1 cellular context compared by ENCODE assay signal in genomic region chr2:172097557-172098131, GRCh38.
A peak's percentile ranks its signal among the peaks of the same experiment; 100 is the strongest.
TF ChIP-seq lines count a peak whose summit lies in the region.

No MANE protein-coding gene starts in this region.

TF ChIP-seq in K562, 482 proteins besides CTCF, POLR2A, EP300 and RAD21 (continued from another document):
- TF ChIP-seq KDM1A (IDR thresholded peaks at IDR 0.05) (peak in 1 of 2 experiments; percentile 54; a peak in 1 of 4 replicates), POLR2AphosphoS5 (IDR thresholded peaks at IDR 0.05; ENCODE audit: control insufficient read depth, insufficient read depth, low read depth, low read length) (peak; percentile 50; the same call in 1 of the 2 replicates), DACH1 (IDR thresholded peaks at IDR 0.05; ENCODE audit: partially characterized antibody) (no peak), ZNF197 (CRISPR knock-in tag; IDR thresholded peaks at IDR 0.05; ENCODE audit: low read depth) (no peak), NCOR1 (IDR thresholded peaks at IDR 0.05) (peak; percentile 44; the same call in 1 of the 2 replicates), TAL1 (IDR thresholded peaks at IDR 0.05) (peak; percentile 61; the same call in 1 of the 2 replicates), DPF2 (IDR thresholded peaks at IDR 0.05) (peak; percentile 48; the same call in 1 of the 2 replicates), TRIM24 (IDR thresholded peaks at IDR 0.05) (peak in 1 of 2 experiments; percentile 22; a peak in 1 of 4 replicates), TAF7 (tag; IDR thresholded peaks at IDR 0.05) (no peak), ARID1B (IDR thresholded peaks at IDR 0.05) (peak; percentile 71), MYNN (IDR thresholded peaks at IDR 0.05) (0 out of 2 replicates have a peak, but pooled peaks have one; percentile 19), MYNN (CRISPR knock-in tag; IDR thresholded peaks at IDR 0.05) (no peak), CBFA2T3 (IDR thresholded peaks at IDR 0.05) (peak; percentile 84), MAZ (CRISPR knock-in tag; conservative IDR thresholded peaks at IDR 0.05 in 1 of 2, IDR thresholded peaks at IDR 0.05 in 1 of 2) (0 out of 4 replicates have a peak, but pooled peaks of 1 of the 2 experiments have one; percentile 2), CBFA2T2 (conservative IDR thresholded peaks at IDR 0.05) (peak; percentile 71), RCOR1 (IDR thresholded peaks at IDR 0.05; ENCODE audit: borderline replicate concordance in 1 of 2, low read depth in 2 of 2, low read length in 2 of 2) (peak in 1 of 2 experiments; percentile 23; a peak in 1 of 4 replicates), TBL1XR1 (IDR thresholded peaks at IDR 0.05; ENCODE audit: low read length in 2 of 2) (no peak), TCF3 (CRISPR knock-in tag; IDR thresholded peaks at IDR 0.05) (peak; percentile 72), ATF3 (IDR thresholded peaks at IDR 0.05) (0 out of 2 replicates have a peak, but pooled peaks have one; percentile 42), ATF3 (CRISPR knock-in tag; conservative IDR thresholded peaks at IDR 0.05) (no peak), TEAD4 (IDR thresholded peaks at IDR 0.05; ENCODE audit: low read length) (peak; percentile 16; the same call in 1 of the 2 replicates), TEAD4 (CRISPR knock-in tag; IDR thresholded peaks at IDR 0.05; ENCODE audit: borderline replicate concordance) (no peak), RBM17 (IDR thresholded peaks at IDR 0.05; ENCODE audit: borderline replicate concordance, low read depth, low read length) (no peak), THAP12 (CRISPR knock-in tag; IDR thresholded peaks at IDR 0.05) (no peak), JUND (IDR thresholded peaks at IDR 0.05; ENCODE audit: borderline replicate concordance, low read depth, low read length) (0 out of 2 replicates have a peak, but pooled peaks have one; percentile 18), JUND (tag; IDR thresholded peaks at IDR 0.05; ENCODE audit: borderline replicate concordance, low read depth, low read length) (no peak)
- TF ChIP-seq, protein P1, sequence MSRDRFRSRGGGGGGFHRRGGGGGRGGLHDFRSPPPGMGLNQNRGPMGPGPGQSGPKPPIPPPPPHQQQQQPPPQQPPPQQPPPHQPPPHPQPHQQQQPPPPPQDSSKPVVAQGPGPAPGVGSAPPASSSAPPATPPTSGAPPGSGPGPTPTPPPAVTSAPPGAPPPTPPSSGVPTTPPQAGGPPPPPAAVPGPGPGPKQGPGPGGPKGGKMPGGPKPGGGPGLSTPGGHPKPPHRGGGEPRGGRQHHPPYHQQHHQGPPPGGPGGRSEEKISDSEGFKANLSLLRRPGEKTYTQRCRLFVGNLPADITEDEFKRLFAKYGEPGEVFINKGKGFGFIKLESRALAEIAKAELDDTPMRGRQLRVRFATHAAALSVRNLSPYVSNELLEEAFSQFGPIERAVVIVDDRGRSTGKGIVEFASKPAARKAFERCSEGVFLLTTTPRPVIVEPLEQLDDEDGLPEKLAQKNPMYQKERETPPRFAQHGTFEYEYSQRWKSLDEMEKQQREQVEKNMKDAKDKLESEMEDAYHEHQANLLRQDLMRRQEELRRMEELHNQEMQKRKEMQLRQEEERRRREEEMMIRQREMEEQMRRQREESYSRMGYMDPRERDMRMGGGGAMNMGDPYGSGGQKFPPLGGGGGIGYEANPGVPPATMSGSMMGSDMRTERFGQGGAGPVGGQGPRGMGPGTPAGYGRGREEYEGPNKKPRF (IDR thresholded peaks at IDR 0.05; ENCODE audit: low read depth, low read length), result no peak
- TF ChIP-seq, protein P2, sequence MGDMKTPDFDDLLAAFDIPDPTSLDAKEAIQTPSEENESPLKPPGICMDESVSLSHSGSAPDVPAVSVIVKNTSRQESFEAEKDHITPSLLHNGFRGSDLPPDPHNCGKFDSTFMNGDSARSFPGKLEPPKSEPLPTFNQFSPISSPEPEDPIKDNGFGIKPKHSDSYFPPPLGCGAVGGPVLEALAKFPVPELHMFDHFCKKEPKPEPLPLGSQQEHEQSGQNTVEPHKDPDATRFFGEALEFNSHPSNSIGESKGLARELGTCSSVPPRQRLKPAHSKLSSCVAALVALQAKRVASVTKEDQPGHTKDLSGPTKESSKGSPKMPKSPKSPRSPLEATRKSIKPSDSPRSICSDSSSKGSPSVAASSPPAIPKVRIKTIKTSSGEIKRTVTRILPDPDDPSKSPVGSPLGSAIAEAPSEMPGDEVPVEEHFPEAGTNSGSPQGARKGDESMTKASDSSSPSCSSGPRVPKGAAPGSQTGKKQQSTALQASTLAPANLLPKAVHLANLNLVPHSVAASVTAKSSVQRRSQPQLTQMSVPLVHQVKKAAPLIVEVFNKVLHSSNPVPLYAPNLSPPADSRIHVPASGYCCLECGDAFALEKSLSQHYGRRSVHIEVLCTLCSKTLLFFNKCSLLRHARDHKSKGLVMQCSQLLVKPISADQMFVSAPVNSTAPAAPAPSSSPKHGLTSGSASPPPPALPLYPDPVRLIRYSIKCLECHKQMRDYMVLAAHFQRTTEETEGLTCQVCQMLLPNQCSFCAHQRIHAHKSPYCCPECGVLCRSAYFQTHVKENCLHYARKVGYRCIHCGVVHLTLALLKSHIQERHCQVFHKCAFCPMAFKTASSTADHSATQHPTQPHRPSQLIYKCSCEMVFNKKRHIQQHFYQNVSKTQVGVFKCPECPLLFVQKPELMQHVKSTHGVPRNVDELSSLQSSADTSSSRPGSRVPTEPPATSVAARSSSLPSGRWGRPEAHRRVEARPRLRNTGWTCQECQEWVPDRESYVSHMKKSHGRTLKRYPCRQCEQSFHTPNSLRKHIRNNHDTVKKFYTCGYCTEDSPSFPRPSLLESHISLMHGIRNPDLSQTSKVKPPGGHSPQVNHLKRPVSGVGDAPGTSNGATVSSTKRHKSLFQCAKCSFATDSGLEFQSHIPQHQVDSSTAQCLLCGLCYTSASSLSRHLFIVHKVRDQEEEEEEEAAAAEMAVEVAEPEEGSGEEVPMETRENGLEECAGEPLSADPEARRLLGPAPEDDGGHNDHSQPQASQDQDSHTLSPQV (IDR thresholded peaks at IDR 0.05), result 0 out of 2 replicates have a peak, but pooled peaks have one; percentile 29
- TF ChIP-seq, protein P3, sequence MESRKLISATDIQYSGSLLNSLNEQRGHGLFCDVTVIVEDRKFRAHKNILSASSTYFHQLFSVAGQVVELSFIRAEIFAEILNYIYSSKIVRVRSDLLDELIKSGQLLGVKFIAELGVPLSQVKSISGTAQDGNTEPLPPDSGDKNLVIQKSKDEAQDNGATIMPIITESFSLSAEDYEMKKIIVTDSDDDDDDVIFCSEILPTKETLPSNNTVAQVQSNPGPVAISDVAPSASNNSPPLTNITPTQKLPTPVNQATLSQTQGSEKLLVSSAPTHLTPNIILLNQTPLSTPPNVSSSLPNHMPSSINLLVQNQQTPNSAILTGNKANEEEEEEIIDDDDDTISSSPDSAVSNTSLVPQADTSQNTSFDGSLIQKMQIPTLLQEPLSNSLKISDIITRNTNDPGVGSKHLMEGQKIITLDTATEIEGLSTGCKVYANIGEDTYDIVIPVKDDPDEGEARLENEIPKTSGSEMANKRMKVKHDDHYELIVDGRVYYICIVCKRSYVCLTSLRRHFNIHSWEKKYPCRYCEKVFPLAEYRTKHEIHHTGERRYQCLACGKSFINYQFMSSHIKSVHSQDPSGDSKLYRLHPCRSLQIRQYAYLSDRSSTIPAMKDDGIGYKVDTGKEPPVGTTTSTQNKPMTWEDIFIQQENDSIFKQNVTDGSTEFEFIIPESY (CRISPR knock-in tag; IDR thresholded peaks at IDR 0.05), result no peak
TF ChIP-seq in K562: peak in this region for 18.
